In the genomic region with DNA sequence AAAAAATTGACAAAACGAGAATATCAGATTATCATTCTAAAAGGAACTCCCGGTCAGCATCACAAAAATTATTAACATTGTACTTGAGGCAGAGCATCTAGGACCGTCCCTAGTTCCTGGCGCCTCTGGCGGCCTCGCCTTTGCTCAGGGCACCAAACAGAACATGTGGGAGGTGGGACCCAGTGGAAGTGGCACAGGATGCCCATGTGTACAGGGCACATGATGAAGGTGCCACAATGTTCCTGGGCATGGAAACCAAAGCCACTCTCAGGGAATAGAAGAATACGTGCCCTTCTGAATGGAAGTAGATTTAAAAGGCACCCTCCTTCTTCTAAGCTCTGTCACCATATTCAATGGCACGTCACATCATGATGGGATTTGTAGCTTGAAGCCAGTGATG, we compare ENCODE assay signal across 8 cellular contexts. TPM values are rescaled to one million over a fixed set of nuclear protein-coding genes. Genes with fewer than 3 reads are reported as not detected.
"Had no signal": no experiment of that assay in that cellular context is flagged by ENCODE, and none has a peak within 500 bp of the region (broad histone marks: within the 10 kb centered on the region; RNA-seq: fewer than 3 reads in every experiment).

No MANE protein-coding gene starts in this region.

- ATAC-seq: GM23338 had no signal

- H3K4me3 ChIP-seq: GM23338 had no signal

- H2AFZ ChIP-seq: GM23338 had no signal

- DNase-seq: H9, HCEC 1CT, IMR-90 had no signal

- H3K4me2 ChIP-seq: GM23338 had no signal

- FAIRE-seq: H1, H54, HTR-8/SVneo had no signal

RNA-seq across cellular contexts. Expression of gene MARCO, which starts 30.1 kb away (rescaled TPM):
- total RNA-seq: GM23338, H1, H9, HT-29, IMR-90 had no signal
- polyA plus RNA-seq: GM23338, H1, IMR-90 had no signal
